Comparison of ENCODE assay signal across 8 cellular contexts in genomic region chr4:27048350-27049100, GRCh38.
DNase-seq lines count a peak whose midpoint lies in the region; ATAC-seq and TF ChIP-seq lines count a peak whose summit lies in the region.

No MANE protein-coding gene starts in this region.

- ATAC-seq in GM18868 (IDR thresholded peaks at IDR 0.05; ENCODE audit: unreplicated experiment), result peak; percentile 47

- H3K4me1 ChIP-seq in mammary epithelial cell (ENCODE audit: insufficient read depth, low read length) (peaks cover 4% of the 10 kb centered on the region), vagina (no peaks in the 10 kb centered on the region)

- WGBS in mammary epithelial cell (ENCODE audit: low coverage, missing lambda C conversion rate), result 18% methylated on average over 17 of the region's 17 CpGs

- H3K27ac ChIP-seq in C4-2B, result no peak overlapping the region
- H3K27ac ChIP-seq in mammary epithelial cell (ENCODE audit: insufficient read depth, low read depth, low read length), result no peak overlapping the region
- no peak overlapping the region for H3K27ac ChIP-seq in vagina

- H3K9ac ChIP-seq in mammary epithelial cell (ENCODE audit: insufficient read depth, low read length), result no peak overlapping the region

- H3K4me3 ChIP-seq in mammary epithelial cell (replicated peaks in 1 of 3; ENCODE audit: insufficient read depth in 1 of 3, low read depth in 2 of 3, low read length in 3 of 3) (peak overlapping the region in 2 of 3 experiments; percentile 13 to 28), vagina (peak overlapping the region; percentile 24 to 34)

- dilution Hi-C loops in mammary epithelial cell (cut with HindIII; ENCODE audit: low sequenced_read_pairs), result no loop called here

- H3K79me2 ChIP-seq in mammary epithelial cell (ENCODE audit: insufficient read depth, low read length), result no peaks in the 10 kb centered on the region

- CTCF ChIA-PET in mammary epithelial cell (lab: Charles Lee; ENCODE audit: low non-redundant PET), result interaction anchor here (0.7 kb wide), 1 partner anchor 15 kb away, joined by 3 read pairs; no protein-coding TSS in a partner anchor

- H3K9me3 ChIP-seq in mammary epithelial cell (replicated peaks; ENCODE audit: insufficient read depth, low read length), result no peaks in the 10 kb centered on the region
- no peaks in the 10 kb centered on the region for H3K9me3 ChIP-seq in vagina

- DNase-seq in NCI-H446 treated with DMSO at 0.1 percent for 48 hours (lab: John Stamatoyannopoulos, UW) (peak; percentile 30), mammary epithelial cell (peak; percentile 6), medulla oblongata (ENCODE audit: extremely low spot score) (peak; percentile 29), vagina (ENCODE audit: extremely low spot score in 2 of 2) (no peak), amniotic stem cell (lab: John Stamatoyannopoulos, UW) (no peak)
- no peak for DNase-seq in activated effector memory CD4-positive, alpha-beta T cell treated with anti-CD3 and anti-CD28 coated beads, Interleukin-2, amount 50 U/mL, for 16 hours

- no peaks in the 10 kb centered on the region for H4K20me1 ChIP-seq in mammary epithelial cell (ENCODE audit: insufficient read depth, low read length)

- intact Hi-C loops in mammary epithelial cell (cut with micrococcal nuclease), result loop anchor here (2.0 to 5.0 kb wide), 3 partner anchors 129 to 634 kb away; no protein-coding TSS in a partner anchor
- intact Hi-C loops in vagina (cut with DNase I), result no loop called here

- no peak for TF ChIP-seq POLR2A in vagina (IDR thresholded peaks at IDR 0.05)

- TF ChIP-seq CTCF in C4-2B (conservative IDR thresholded peaks at IDR 0.05) (peak; percentile 75), mammary epithelial cell (conservative IDR thresholded peaks at IDR 0.05 in 1 of 2, IDR thresholded peaks at IDR 0.05 in 1 of 2; ENCODE audit: extremely low read depth in 1 of 2, insufficient read depth in 1 of 2, low read depth in 1 of 2, low read length in 2 of 2) (peak; percentile 53 to 66), vagina (IDR thresholded peaks at IDR 0.05) (peak; percentile 43 to 65 (median 56))

- no peaks in the 10 kb centered on the region for H3K36me3 ChIP-seq in mammary epithelial cell (ENCODE audit: insufficient read depth, low read length)
- H3K36me3 ChIP-seq in vagina, result no peaks in the 10 kb centered on the region

- H2AFZ ChIP-seq in mammary epithelial cell (ENCODE audit: low read depth, low read length), result peak overlapping the region; percentile 33

- H3K4me2 ChIP-seq in mammary epithelial cell (ENCODE audit: insufficient read depth, low read depth, low read length), result peak overlapping the region; percentile 77

- in situ Hi-C loops in mammary epithelial cell (cut with MboI; ENCODE audit: low sequenced_read_pairs in 2 of 2), result no loop called here

- no peaks in the 10 kb centered on the region for H3K27me3 ChIP-seq in mammary epithelial cell (ENCODE audit: insufficient read depth, low read length)
- H3K27me3 ChIP-seq in vagina, result no peaks in the 10 kb centered on the region

- BruUV-seq in mammary epithelial cell (replicated peaks; lab: Mats Ljungman, UMichigan), result no TSS peak

Comparison
In these comparisons a context has a peak if more than half of its experiments do, and no peak if none do; other contexts are left out.
1. DNase-seq: peak in NCI-H446 treated with DMSO at 0.1 percent for 48 hours (single experiment), mammary epithelial cell (single experiment) and medulla oblongata (single experiment); none in vagina (0 of 2), activated effector memory CD4-positive, alpha-beta T cell treated with anti-CD3 and anti-CD28 coated beads, Interleukin-2, amount 50 U/mL, for 16 hours (single experiment) and amniotic stem cell (single experiment).
2. Peak in every context shown above with its lines, with median percentiles within 50 percentile points of each other: CTCF ChIP-seq.